2 cellular contexts compared by ENCODE assay signal in the genomic region with DNA sequence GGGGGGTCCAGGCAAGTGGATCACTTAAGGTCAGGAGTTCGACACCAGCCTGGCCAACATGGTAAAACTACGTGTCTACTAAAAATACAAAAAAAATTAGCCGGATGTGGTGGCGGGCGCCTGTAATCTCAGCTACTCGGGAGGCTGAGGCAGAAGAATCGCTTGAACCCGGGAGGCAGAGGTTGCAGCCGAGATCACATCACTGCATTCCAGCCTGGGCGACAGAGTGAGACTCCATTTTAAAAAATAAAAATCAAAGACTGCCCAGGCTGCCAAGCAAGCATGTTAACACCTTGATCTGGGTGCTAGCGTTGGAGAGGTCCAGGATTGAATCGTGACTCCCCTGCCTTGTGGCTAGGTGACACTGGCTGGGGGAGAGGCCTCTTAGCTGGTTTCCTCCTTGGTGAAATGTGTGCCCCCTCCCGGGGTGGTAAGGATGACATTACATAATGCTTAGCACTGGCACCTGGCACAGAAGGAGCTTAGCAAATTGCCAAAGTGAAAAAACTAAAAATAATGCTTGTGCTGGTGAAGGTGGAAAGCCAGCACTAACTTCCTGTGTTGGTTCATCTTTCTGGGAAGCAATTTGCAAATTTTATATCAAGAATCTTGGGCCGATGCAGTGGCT.
TF ChIP-seq lines count a peak whose summit lies in the region.

No MANE protein-coding gene starts in this region.

TF ChIP-seq in A549, 52 proteins besides CTCF, POLR2A, EP300 and RAD21:
- TF ChIP-seq BHLHE40 (IDR thresholded peaks at IDR 0.05; ENCODE audit: low read depth, low read length) (no peak), JUNB (IDR thresholded peaks at IDR 0.05) (no peak), NPAS2 (CRISPR knock-in tag; IDR thresholded peaks at IDR 0.05; ENCODE audit: borderline replicate concordance) (no peak), REST (IDR thresholded peaks at IDR 0.05) (no peak), KDM5A (IDR thresholded peaks at IDR 0.05) (no peak), GATA3 (IDR thresholded peaks at IDR 0.05; ENCODE audit: borderline replicate concordance) (no peak), CHD4 (IDR thresholded peaks at IDR 0.05; ENCODE audit: borderline replicate concordance) (no peak), JUN (IDR thresholded peaks at IDR 0.05) (no peak), TFCP2L1 (CRISPR knock-in tag; IDR thresholded peaks at IDR 0.05) (no peak), PBX3 (IDR thresholded peaks at IDR 0.05) (no peak), SREBF2 (IDR thresholded peaks at IDR 0.05) (no peak), ZC3H11A (IDR thresholded peaks at IDR 0.05) (no peak), FOSB (CRISPR knock-in tag; IDR thresholded peaks at IDR 0.05) (no peak), RCOR1 (IDR thresholded peaks at IDR 0.05; ENCODE audit: low read depth, low read length) (no peak), CBX2 (IDR thresholded peaks at IDR 0.05; ENCODE audit: borderline replicate concordance, low read depth) (no peak), CBX8 (IDR thresholded peaks at IDR 0.05) (no peak), MAX (IDR thresholded peaks at IDR 0.05) (no peak)

TF ChIP-seq in HCT116, 20 proteins besides CTCF, POLR2A, EP300 and RAD21:
- TF ChIP-seq ZFX (IDR thresholded peaks at IDR 0.05), result no peak
- TF ChIP-seq CEBPB (IDR thresholded peaks at IDR 0.05; ENCODE audit: low read depth), result no peak
- no peak for TF ChIP-seq EZH2phosphoT487 (IDR thresholded peaks at IDR 0.05; ENCODE audit: borderline replicate concordance)
- TF ChIP-seq REST (IDR thresholded peaks at IDR 0.05; ENCODE audit: low read depth), result no peak
